11 cellular contexts compared by ENCODE assay signal in genomic region chr1:33383974-33384767, GRCh38. TPM values are rescaled to one million over a fixed set of nuclear protein-coding genes. Genes with fewer than 3 reads are reported as not detected.
DNase-seq lines count a peak whose midpoint lies in the region; ATAC-seq and TF ChIP-seq lines count a peak whose summit lies in the region.
"Had no signal": no experiment of that assay in that cellular context is flagged by ENCODE, and none has a peak within 500 bp of the region (broad histone marks: within the 10 kb centered on the region; RNA-seq: fewer than 3 reads in every experiment).

No MANE protein-coding gene starts in this region.

- in situ Hi-C loops in brain microvascular endothelial cell (cut with HindIII; ENCODE audit: low pct_ligation_motif_present, low sequenced_read_pairs) = no loop called here

- H3K36me3 Mint-ChIP-seq in stimulated activated memory B cell treated with anti-CD40 and anti-IgM and Interleukin-4, amounts not matched to agents 10 μg/mL and 1 μg/mL and 100 μg/mL, for 72 hours = no peaks in the 10 kb centered on the region

- no peak for TF ChIP-seq CTCF in brain microvascular endothelial cell (IDR thresholded peaks at IDR 0.05; ENCODE audit: low read depth, low read length, missing control alignments)

- peaks cover 18% of the 10 kb centered on the region for H3K4me1 Mint-ChIP-seq in stimulated activated memory B cell treated with anti-CD40 and anti-IgM and Interleukin-4, amounts not matched to agents 10 μg/mL and 1 μg/mL and 100 μg/mL, for 72 hours

- H3K27me3 Mint-ChIP-seq in stimulated activated memory B cell treated with anti-CD40 and anti-IgM and Interleukin-4, amounts not matched to agents 10 μg/mL and 1 μg/mL and 100 μg/mL, for 72 hours = peaks cover 25% of the 10 kb centered on the region

- H2AFZ ChIP-seq in ACC112 (ENCODE audit: low read length, unreplicated experiment) = peak overlapping the region; percentile 54

- H3K4me1 ChIP-seq in ACC112 (ENCODE audit: control insufficient read depth, insufficient read depth, low read length, unreplicated experiment) = peaks cover 61% of the 10 kb centered on the region

- peak; percentile 84 for DNase-seq in HT1080 (ENCODE audit: low read depth)
- peak; percentile 78 for DNase-seq in brain microvascular endothelial cell
- no peak for DNase-seq in left lobe of liver (ENCODE audit: low spot score)
- DNase-seq in HuH-7.5 (ENCODE audit: low spot score) = no peak
- DNase-seq in NCI-H2081 (lab: John Stamatoyannopoulos, UW) = no peak
- DNase-seq: activated T-cell treated with anti-CD3 and anti-CD28 coated beads, Interleukin-2, amount 50 U/mL, for 48 hours had no signal

- ATAC-seq in left lobe of liver = peak; percentile 19
- no peak for ATAC-seq in HG03045 (IDR thresholded peaks at IDR 0.05; ENCODE audit: unreplicated experiment)
- no peak for ATAC-seq in stimulated activated memory B cell treated with anti-CD40 and anti-IgM and Interleukin-4, amounts not matched to agents 10 μg/mL and 1 μg/mL and 100 μg/mL, for 72 hours

- H3K9me3 Mint-ChIP-seq in stimulated activated memory B cell treated with anti-CD40 and anti-IgM and Interleukin-4, amounts not matched to agents 10 μg/mL and 1 μg/mL and 100 μg/mL, for 72 hours = no peaks in the 10 kb centered on the region

- H3K27ac ChIP-seq in ACC112 (ENCODE audit: low read depth, low read length) (peak overlapping the region; percentile 76), brain microvascular endothelial cell (peak overlapping the region; percentile 72)
- H3K27ac ChIP-seq: C4-2B, neutrophil had no signal

- H3K36me3 ChIP-seq in ACC112 (ENCODE audit: insufficient read depth, low read length) = peaks cover 3% of the 10 kb centered on the region; the same call in 1 of the 2 replicates
- no peaks in the 10 kb centered on the region for H3K36me3 ChIP-seq in brain microvascular endothelial cell (replicated peaks)
- H3K36me3 ChIP-seq: neutrophil had no signal

- H3K27me3 ChIP-seq in ACC112 (ENCODE audit: insufficient read depth, low read length) (no peaks in the 10 kb centered on the region), brain microvascular endothelial cell (replicated peaks) (no peaks in the 10 kb centered on the region)

- H3K27ac Mint-ChIP-seq in stimulated activated memory B cell treated with anti-CD40 and anti-IgM and Interleukin-4, amounts not matched to agents 10 μg/mL and 1 μg/mL and 100 μg/mL, for 72 hours = no peak overlapping the region

- no peak overlapping the region for H3K4me3 Mint-ChIP-seq in stimulated activated memory B cell treated with anti-CD40 and anti-IgM and Interleukin-4, amounts not matched to agents 10 μg/mL and 1 μg/mL and 100 μg/mL, for 72 hours

- H3K79me2 ChIP-seq in ACC112 (ENCODE audit: control insufficient read depth, insufficient read depth, low read length, unreplicated experiment) = peaks cover 12% of the 10 kb centered on the region

- H3K4me3 ChIP-seq in ACC112 (ENCODE audit: low read depth, low read length) = peak overlapping the region; percentile 10; the same call in 1 of the 2 replicates
- no peak overlapping the region for H3K4me3 ChIP-seq in brain microvascular endothelial cell (ENCODE audit: low read depth, low read length)

RNA-seq across cellular contexts. Expression of gene PHC2, which starts 46.7 kb away (rescaled TPM):
- total RNA-seq in HT1080 (2014; rRNA removed; shearing (Covaris generic)) = 201 and 240 TPM in 2 replicates
- polyA plus RNA-seq in HT1080 (2015; cell fraction: cytosol; rRNA removed) = 229 and 243 TPM in 2 replicates
- polyA plus RNA-seq in HT1080 (2015; cell fraction: nucleus; rRNA removed) = 150 and 170 TPM in 2 replicates
- total RNA-seq in left lobe of liver = 48.0 TPM

Comparison
In these comparisons a context has a peak if more than half of its experiments do, and no peak if none do; other contexts are left out.
1. DNase-seq: peak in HT1080 (single experiment) and brain microvascular endothelial cell (single experiment); none in left lobe of liver (single experiment), HuH-7.5 (single experiment) and NCI-H2081 (0 of 2).